In the genomic region with DNA sequence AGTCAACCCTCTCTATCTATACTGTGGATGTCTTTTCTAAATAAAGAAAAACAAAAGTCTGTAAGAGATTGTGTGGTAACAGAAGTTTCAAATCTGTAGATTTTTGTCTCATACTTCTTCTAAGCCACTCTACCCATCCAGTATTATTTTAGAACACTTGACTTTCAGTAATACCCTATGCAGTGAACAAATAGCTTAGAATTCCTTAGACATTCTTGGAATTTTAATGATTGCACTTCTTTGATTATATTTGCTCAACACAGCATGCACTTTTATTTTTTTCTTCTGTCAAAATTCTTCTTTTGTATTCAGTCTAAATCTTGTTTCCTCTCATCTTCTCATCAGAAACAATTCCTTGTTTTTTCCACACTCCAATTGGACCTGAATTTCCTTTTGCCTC, we compare ENCODE assay signal across 22 cellular contexts.
"Had no signal": no experiment of that assay in that cellular context is flagged by ENCODE, and none has a peak within 500 bp of the region (broad histone marks: within the 10 kb centered on the region; RNA-seq: fewer than 3 reads in every experiment).

No MANE protein-coding gene starts in this region.

- H3K4me1 ChIP-seq: SJSA1 had no signal

- H3K27ac ChIP-seq: HL-60, KMS-11, SJSA1, SK-N-MC had no signal

- H3K27me3 ChIP-seq: SJSA1 had no signal

- H3K9me3 ChIP-seq: SJSA1 had no signal

- ATAC-seq: K562 had no signal

- DNase-seq: Kasumi-1, MM.1S, NCI-H1092 treated with DMSO at 0.1 percent for 48 hours, NCI-H1436, NCI-H187, NCI-H2029, NCI-H2081 treated with DMSO at 0.1 percent for 48 hours, NCI-H2171, NCI-H226, NCI-H446, NCI-H510A, NCI-H524 treated with DMSO at 0.1 percent for 48 hours, NCI-H69, NCI-H774, Right ventricle myocardium superior, RPMI8226, SIG-M5 had no signal

- H3K9ac ChIP-seq: KMS-11 had no signal

- H3K36me3 ChIP-seq: SJSA1 had no signal

- H3K4me3 ChIP-seq: K562, SJSA1, SK-N-MC had no signal

- H3K4me2 ChIP-seq: KMS-11 had no signal
